8 cellular contexts compared by ENCODE assay signal in genomic region chr10:102917962-102918816, GRCh38. TPM values are rescaled to one million over a fixed set of nuclear protein-coding genes. Genes with fewer than 3 reads are reported as not detected.
DNase-seq lines count a peak whose midpoint lies in the region; ATAC-seq and TF ChIP-seq lines count a peak whose summit lies in the region.

CNNM2 (plus strand) TSS chr10:102918294; CDS start chr10:102918481, 187 bp downstream.

- peak within 1 kb of the TSS; percentile 72 for H3K18ac ChIP-seq in trophoblast cell (ENCODE audit: low read length)

- H3K4me3 ChIP-seq in heart left ventricle, result peak within 1 kb of the TSS; percentile 51 to 95 (median 86)
- H3K4me3 ChIP-seq in trophoblast cell (ENCODE audit: low read depth, low read length), result peak within 1 kb of the TSS; percentile 99
- peak within 1 kb of the TSS; percentile 71 to 94 (median 88) for H3K4me3 ChIP-seq in transverse colon

- no peak within 1 kb of the TSS for H2AK5ac ChIP-seq in trophoblast cell (ENCODE audit: low read length)

- peak within 1 kb of the TSS; percentile 96 for H4K8ac ChIP-seq in trophoblast cell (ENCODE audit: low read depth, low read length)

- H2BK12ac ChIP-seq in trophoblast cell (ENCODE audit: low read length), result peak within 1 kb of the TSS; percentile 23

- in situ Hi-C loops in GM13976 (cut with MboI; ENCODE audit: low sequenced_read_pairs, unreplicated experiment), result loop anchor here (10.0 kb wide), 1 partner anchor 317 kb away; no protein-coding TSS in a partner anchor
- in situ Hi-C loops in transverse colon (cut with MboI; ENCODE audit: low pct_ligation_motif_present in 1 of 4, low pct_unique_long_range_greater_than_20kb in 1 of 4, low sequenced_read_pairs in 3 of 4), result loop anchor here (5.0 to 25.0 kb wide), 5 partner anchors 147 to 327 kb away; partner anchors contain the start of gene RPEL1 (in 3 of the 4)

- H3K23ac ChIP-seq in trophoblast cell (ENCODE audit: low read length), result no peak within 1 kb of the TSS

- DNase-seq in GM13976 (ENCODE audit: low spot score) (peak; percentile 98), NCI-H1436 treated with DMSO at 0.1 percent for 48 hours (lab: John Stamatoyannopoulos, UW) (peak; percentile 98), T follicular helper cell (ENCODE audit: low read depth) (peak; percentile 100), amniotic epithelial cell (ENCODE audit: low read depth) (peak; percentile 99), heart left ventricle (peak; percentile 100), trophoblast cell (peak; percentile 100), transverse colon (peak; percentile 100)

- H3K9ac ChIP-seq in trophoblast cell (ENCODE audit: low read length), result peak within 1 kb of the TSS; percentile 82

- H2BK5ac ChIP-seq in trophoblast cell (ENCODE audit: low read depth, low read length, poor library complexity), result peak within 1 kb of the TSS; percentile 59

- peak within 1 kb of the TSS; percentile 26 to 91 (median 84) for H3K27ac ChIP-seq in heart left ventricle
- H3K27ac ChIP-seq in trophoblast cell (ENCODE audit: low read depth, low read length), result no peak within 1 kb of the TSS
- H3K27ac ChIP-seq in transverse colon, result peak within 1 kb of the TSS; percentile 86 to 92 (median 92)

- WGBS in heart left ventricle, 4 donors, result 0 to 1% (median 0%) methylated on average over 29 to 80 of the region's 80 CpGs
- no CpG with 5 or more reads among the region's 80 CpGs for WGBS in trophoblast cell (ENCODE audit: extremely low coverage, insufficient coverage, insufficient read length)
- 1% methylated on average over 55 of the region's 80 CpGs; no CpG with 5 or more reads in 1 of the 2 donors for WGBS in transverse colon (ENCODE audit: low coverage in 1 of 2), 2 donors

- intact Hi-C loops in heart left ventricle (cut with DNase I), result loop anchor here (1.0 to 10.0 kb wide), 13 partner anchors 134 to 417 kb away; partner anchors contain the start of genes RPEL1 (in 5 of the 10) and NT5C2 (in 1 of the 10)
- intact Hi-C loops in transverse colon (cut with DNase I; ENCODE audit: low total_unique reads), result loop anchor here (5.0 kb wide), 1 partner anchor 324 kb away; no protein-coding TSS in a partner anchor

- peak within 1 kb of the TSS; percentile 59 for H2BK120ac ChIP-seq in trophoblast cell (ENCODE audit: insufficient read depth, low read length, poor library complexity)

- H3K4me2 ChIP-seq in trophoblast cell (ENCODE audit: low read length), result peak within 1 kb of the TSS; percentile 97

- ATAC-seq in HG02852 (IDR thresholded peaks at IDR 0.05; ENCODE audit: unreplicated experiment), result peak; percentile 84
- ATAC-seq in heart left ventricle, result peak; percentile 96 to 99 (median 98)

- peak within 1 kb of the TSS; percentile 88 for H4K12ac ChIP-seq in trophoblast cell (ENCODE audit: low read depth, low read length)

- H2AFZ ChIP-seq in trophoblast cell (ENCODE audit: insufficient read depth, low read length, poor library complexity), result peak within 1 kb of the TSS; percentile 99

- H4K91ac ChIP-seq in trophoblast cell (ENCODE audit: low read depth, low read length), result peak within 1 kb of the TSS; percentile 65

- no peaks in the 10 kb centered on the region for H3K9me3 ChIP-seq in heart left ventricle
- H3K9me3 ChIP-seq in trophoblast cell (ENCODE audit: insufficient read depth, low read depth, low read length), result peaks cover 5% of the 10 kb centered on the region
- no peaks in the 10 kb centered on the region for H3K9me3 ChIP-seq in transverse colon

- peaks cover 6% of the 10 kb centered on the region for H3K79me1 ChIP-seq in trophoblast cell (ENCODE audit: low read length)

- TF ChIP-seq CTCF in GM13976 (IDR thresholded peaks at IDR 0.05; ENCODE audit: borderline replicate concordance, control extremely low read depth, extremely low read depth, insufficient read depth, missing control alignments) (no peak), heart left ventricle (IDR thresholded peaks at IDR 0.05) (peak in 1 of 12 donors; percentile 11), transverse colon (IDR thresholded peaks at IDR 0.05) (peak in 1 of 5 experiments; percentile 10)

- no peaks in the 10 kb centered on the region for H3K36me3 ChIP-seq in heart left ventricle
- H3K36me3 ChIP-seq in trophoblast cell (ENCODE audit: control insufficient read depth in 1 of 2, insufficient read depth in 2 of 2, low read length in 2 of 2), result no peaks in the 10 kb centered on the region
- H3K36me3 ChIP-seq in transverse colon, result no peaks in the 10 kb centered on the region

- H3K79me2 ChIP-seq in trophoblast cell (ENCODE audit: control insufficient read depth, insufficient read depth, low read length, poor library complexity), result peaks cover 3% of the 10 kb centered on the region

- peak in 1 of 2 donors; percentile 67 for TF ChIP-seq POLR2A in heart left ventricle (IDR thresholded peaks at IDR 0.05)
- peak; percentile 63 for TF ChIP-seq POLR2A in transverse colon (IDR thresholded peaks at IDR 0.05)

- peak within 1 kb of the TSS; percentile 91 for H3K14ac ChIP-seq in trophoblast cell (ENCODE audit: low read length)

- H3K4ac ChIP-seq in trophoblast cell (ENCODE audit: low read depth, low read length), result peak within 1 kb of the TSS; percentile 12

- H3K4me1 ChIP-seq in heart left ventricle (peaks cover 0 to 45% (median 32%) of the 10 kb centered on the region in 12 donors), trophoblast cell (ENCODE audit: control insufficient read depth in 1 of 2, insufficient read depth in 2 of 2, low read length in 2 of 2) (peaks cover 9 to 10% of the 10 kb centered on the region in 2 experiments), transverse colon (peaks cover 5 to 49% (median 34%) of the 10 kb centered on the region in 4 donors)

- H3K27me3 ChIP-seq in heart left ventricle, result no peaks in the 10 kb centered on the region
- peaks cover 16% of the 10 kb centered on the region for H3K27me3 ChIP-seq in trophoblast cell (ENCODE audit: insufficient read depth, low read length)
- no peaks in the 10 kb centered on the region for H3K27me3 ChIP-seq in transverse colon

- TF ChIP-seq EP300 in transverse colon (IDR thresholded peaks at IDR 0.05; ENCODE audit: low read depth), result no peak

RNA-seq across cellular contexts. Expression of gene CNNM2, which starts in this region (rescaled TPM):
- total RNA-seq in heart left ventricle (1 to 10 TPM; 2.9 to 6.3 (median 4.1) TPM), transverse colon (100 to 1,000 TPM in 2 of 4 donors, 10 to 100 TPM in 2; 48.0 to 144 (median 100) TPM)
- polyA plus RNA-seq in heart left ventricle, result 1 to 10 TPM; 1.3 to 2.8 TPM
- 15.2 and 16.5 TPM in 2 replicates for polyA plus RNA-seq in trophoblast cell (2013)

Comparison
In these comparisons a context has a peak if more than half of its experiments do, and no peak if none do; other contexts are left out.
1. RNA of gene CNNM2 (total RNA-seq): 48.0 to 144 TPM in transverse colon; 2.9 to 6.3 TPM in heart left ventricle; every median in the first group is over 4 times any median in the second.
2. Peak in every context shown above with its lines, with median percentiles within 50 percentile points of each other: DNase-seq and H3K4me3 ChIP-seq.